In the genomic region with DNA sequence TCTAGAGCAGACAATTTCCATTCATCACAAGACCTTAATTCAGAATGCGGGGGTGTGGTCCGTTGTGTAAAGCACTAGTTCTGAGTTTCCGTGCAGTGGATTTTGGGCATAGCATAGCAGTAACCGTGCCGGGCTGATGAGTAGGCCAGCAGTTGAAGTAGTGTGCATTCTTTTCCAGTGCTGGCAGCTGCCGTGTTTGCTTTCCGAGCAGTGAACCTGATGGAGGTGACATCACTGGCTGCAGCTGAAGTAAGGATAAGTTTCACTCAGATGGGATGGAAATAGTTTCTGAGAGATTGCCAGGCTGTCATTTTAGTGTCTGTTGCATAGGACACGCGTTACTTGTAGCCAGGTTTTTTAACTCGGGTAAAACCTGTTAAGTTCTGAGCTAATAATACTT, we compare ENCODE assay signal across 16 cellular contexts.
DNase-seq lines count a peak whose midpoint lies in the region; ATAC-seq and TF ChIP-seq lines count a peak whose summit lies in the region.
"Had no signal": no experiment of that assay in that cellular context is flagged by ENCODE, and none has a peak within 500 bp of the region (broad histone marks: within the 10 kb centered on the region; RNA-seq: fewer than 3 reads in every experiment).

No MANE protein-coding gene starts in this region.

- no peak for ATAC-seq in activated T-cell treated with anti-CD3 and anti-CD28 coated beads, Interleukin-2, amount 50 U/mL, for 72 hours (replicated peaks in 1 of 2)
- no peak for ATAC-seq in HG02678 (IDR thresholded peaks at IDR 0.05; ENCODE audit: unreplicated experiment)
- ATAC-seq: sciatic nerve had no signal

- H3K4me1 Mint-ChIP-seq in activated T-cell treated with anti-CD3 and anti-CD28 coated beads, Interleukin-2, amount 50 U/mL, for 72 hours (ENCODE audit: low read depth), result peaks cover 17% of the 10 kb centered on the region
- H3K4me1 Mint-ChIP-seq: central memory CD8-positive, alpha-beta T cell had no signal

- H3K36me3 ChIP-seq in cardiac muscle cell, result no peaks in the 10 kb centered on the region

- no peaks in the 10 kb centered on the region for H3K9me3 Mint-ChIP-seq in activated T-cell treated with anti-CD3 and anti-CD28 coated beads, Interleukin-2, amount 50 U/mL, for 72 hours
- H3K9me3 Mint-ChIP-seq: activated T-helper 1 cell treated with anti-CD3 and anti-CD28 coated beads, Interleukin-12 subunit alpha, Interleukin-12 subunit beta, Interleukin-2, Interleukin-4 antibody, amounts not matched to agents 30 ng/mL and 10 ng/mL and 1 ng/mL, durations not matched to agents 14 hours and 24 hours and 36 hours; central memory CD8-positive, alpha-beta T cell; memory B cell had no signal

- H3K27ac ChIP-seq in VCaP, result peak overlapping the region; percentile 36
- H3K27ac ChIP-seq in cardiac muscle cell, result no peak overlapping the region
- H3K27ac ChIP-seq: transverse colon had no signal

- CTCF ChIA-PET in HEK293T (lab: Yijun Ruan, JAX), result no interaction called here

- no peaks in the 10 kb centered on the region for H3K36me3 Mint-ChIP-seq in activated T-cell treated with anti-CD3 and anti-CD28 coated beads, Interleukin-2, amount 50 U/mL, for 72 hours (ENCODE audit: insufficient read depth in 2 of 2)

- H3K4me1 ChIP-seq in cardiac muscle cell (ENCODE audit: low read depth), result peaks cover 3% of the 10 kb centered on the region

- POLR2A ChIA-PET in HEK293T (lab: Yijun Ruan, JAX), result no interaction called here

- H3K4me3 ChIP-seq in cardiac muscle cell, result no peak overlapping the region
- H3K4me3 ChIP-seq: transverse colon had no signal

- H3K27ac Mint-ChIP-seq in activated T-cell treated with anti-CD3 and anti-CD28 coated beads, Interleukin-2, amount 50 U/mL, for 72 hours, result no peak overlapping the region
- H3K27ac Mint-ChIP-seq: activated T-helper 1 cell treated with anti-CD3 and anti-CD28 coated beads, Interleukin-12 subunit alpha, Interleukin-12 subunit beta, Interleukin-2, Interleukin-4 antibody, amounts not matched to agents 30 ng/mL and 10 ng/mL and 1 ng/mL, durations not matched to agents 14 hours and 24 hours and 36 hours; CD4-positive, CD25-positive, alpha-beta regulatory T cell; memory B cell had no signal

- peak; percentile 8 for DNase-seq in HEK293T (ENCODE audit: extremely low spot score)
- DNase-seq in cardiac muscle cell (ENCODE audit: low read depth in 1 of 2, low spot score in 1 of 2), result peak; percentile 24 to 46
- peak; percentile 65 for DNase-seq in posterior vena cava (ENCODE audit: low spot score)
- no peak for DNase-seq in occipital lobe (lab: John Stamatoyannopoulos, UW)
- DNase-seq in activated T-cell treated with anti-CD3 and anti-CD28 coated beads, Interleukin-2, amount 50 U/mL, for 72 hours, result no peak
- no peak for DNase-seq in hepatic stellate cell (ENCODE audit: low spot score)
- DNase-seq: CD4-positive, CD25-positive, alpha-beta regulatory T cell; foreskin fibroblast; NCI-H2081; transverse colon had no signal

- intact Hi-C loops in posterior vena cava (cut with DNase I), result no loop called here

- TF ChIP-seq CTCF in VCaP (conservative IDR thresholded peaks at IDR 0.05), result no peak
- TF ChIP-seq CTCF in cardiac muscle cell (IDR thresholded peaks at IDR 0.05; ENCODE audit: low read depth, low read length), result no peak

- H3K9me3 ChIP-seq in cardiac muscle cell (ENCODE audit: low read depth), result no peaks in the 10 kb centered on the region
- H3K9me3 ChIP-seq: transverse colon had no signal

- no peaks in the 10 kb centered on the region for H3K27me3 ChIP-seq in cardiac muscle cell
- H3K27me3 ChIP-seq: transverse colon had no signal

- H3K27me3 Mint-ChIP-seq in activated T-cell treated with anti-CD3 and anti-CD28 coated beads, Interleukin-2, amount 50 U/mL, for 72 hours (ENCODE audit: low read depth), result no peaks in the 10 kb centered on the region
- H3K27me3 Mint-ChIP-seq: CD4-positive, CD25-positive, alpha-beta regulatory T cell; central memory CD8-positive, alpha-beta T cell; memory B cell had no signal

- H3K4me3 Mint-ChIP-seq in activated T-cell treated with anti-CD3 and anti-CD28 coated beads, Interleukin-2, amount 50 U/mL, for 72 hours, result no peak overlapping the region
- H3K4me3 Mint-ChIP-seq: activated T-helper 1 cell treated with anti-CD3 and anti-CD28 coated beads, Interleukin-12 subunit alpha, Interleukin-12 subunit beta, Interleukin-2, Interleukin-4 antibody, amounts not matched to agents 30 ng/mL and 10 ng/mL and 1 ng/mL, durations not matched to agents 14 hours and 24 hours and 36 hours; CD4-positive, CD25-positive, alpha-beta regulatory T cell; central memory CD8-positive, alpha-beta T cell; memory B cell had no signal

TF ChIP-seq in HEK293T, 16 proteins besides CTCF, POLR2A, EP300 and RAD21:
- TF ChIP-seq SP1 (IDR thresholded peaks at IDR 0.05), result no peak
- TF ChIP-seq, protein P1, sequence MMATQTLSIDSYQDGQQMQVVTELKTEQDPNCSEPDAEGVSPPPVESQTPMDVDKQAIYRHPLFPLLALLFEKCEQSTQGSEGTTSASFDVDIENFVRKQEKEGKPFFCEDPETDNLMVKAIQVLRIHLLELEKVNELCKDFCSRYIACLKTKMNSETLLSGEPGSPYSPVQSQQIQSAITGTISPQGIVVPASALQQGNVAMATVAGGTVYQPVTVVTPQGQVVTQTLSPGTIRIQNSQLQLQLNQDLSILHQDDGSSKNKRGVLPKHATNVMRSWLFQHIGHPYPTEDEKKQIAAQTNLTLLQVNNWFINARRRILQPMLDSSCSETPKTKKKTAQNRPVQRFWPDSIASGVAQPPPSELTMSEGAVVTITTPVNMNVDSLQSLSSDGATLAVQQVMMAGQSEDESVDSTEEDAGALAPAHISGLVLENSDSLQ (IDR thresholded peaks at IDR 0.05), result no peak
- TF ChIP-seq FOXA1 (IDR thresholded peaks at IDR 0.05), result no peak
- TF ChIP-seq FOXK2 (IDR thresholded peaks at IDR 0.05), result no peak
- TF ChIP-seq LEF1 (IDR thresholded peaks at IDR 0.05; ENCODE audit: borderline replicate concordance), result no peak
- no peak for TF ChIP-seq L3MBTL2 (conservative IDR thresholded peaks at IDR 0.05)
- no peak for TF ChIP-seq NFRKB (IDR thresholded peaks at IDR 0.05)
- no peak for TF ChIP-seq SUZ12 (IDR thresholded peaks at IDR 0.05)
- TF ChIP-seq TARDBP (IDR thresholded peaks at IDR 0.05), result no peak
- TF ChIP-seq FOXM1 (IDR thresholded peaks at IDR 0.05; ENCODE audit: borderline replicate concordance), result no peak
- TF ChIP-seq ZNF384 (IDR thresholded peaks at IDR 0.05), result no peak
- TF ChIP-seq ARNT (IDR thresholded peaks at IDR 0.05), result no peak
- TF ChIP-seq HDGF (IDR thresholded peaks at IDR 0.05; ENCODE audit: borderline replicate concordance), result no peak
- TF ChIP-seq BHLHE40 (IDR thresholded peaks at IDR 0.05; ENCODE audit: borderline replicate concordance), result no peak

Comparison
In these comparisons a context has a peak if more than half of its experiments do, and no peak if none do; other contexts are left out.
1. DNase-seq: peak in HEK293T (single experiment), cardiac muscle cell (2 of 2) and posterior vena cava (single experiment); none in occipital lobe (single experiment), activated T-cell treated with anti-CD3 and anti-CD28 coated beads, Interleukin-2, amount 50 U/mL, for 72 hours (0 of 2) and hepatic stellate cell (single experiment).